Comparison of ENCODE assay signal across 1 cellular context in the genomic region with DNA sequence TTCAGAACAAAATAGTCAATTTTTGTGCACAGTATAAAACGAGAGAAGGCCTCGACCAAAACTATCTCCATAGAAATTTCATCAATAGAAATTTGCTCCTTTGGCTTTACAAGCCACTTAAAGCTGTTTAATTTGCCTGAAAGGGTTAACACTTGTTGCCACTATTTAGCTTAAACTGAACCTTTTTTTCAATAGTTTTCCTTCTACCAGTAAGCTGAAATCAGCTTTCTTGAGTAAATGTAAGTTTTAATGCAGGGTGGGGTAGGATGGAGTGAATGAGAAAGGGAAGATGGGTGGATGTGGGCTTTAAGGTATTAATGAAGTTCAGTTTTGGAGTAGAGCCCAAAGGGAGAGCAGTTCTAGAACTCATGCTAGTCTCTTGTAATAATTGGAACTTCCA.
TF ChIP-seq lines count a peak whose summit lies in the region.

No MANE protein-coding gene starts in this region.

TF ChIP-seq in K562, 482 proteins besides CTCF, POLR2A, EP300 and RAD21:
- TF ChIP-seq NRF1 (conservative IDR thresholded peaks at IDR 0.05 in 1 of 2, IDR thresholded peaks at IDR 0.05 in 1 of 2) (no peak), TCFL5 (CRISPR knock-in tag; conservative IDR thresholded peaks at IDR 0.05) (no peak), HDAC2 (IDR thresholded peaks at IDR 0.05) (no peak), MLLT1 (IDR thresholded peaks at IDR 0.05) (0 out of 4 replicates have a peak, but pooled peaks of 1 of the 2 experiments have one; percentile 6), GTF2A2 (tag; IDR thresholded peaks at IDR 0.05) (peak; percentile 56; the same call in 1 of the 2 replicates), ZNF212 (CRISPR knock-in tag; IDR thresholded peaks at IDR 0.05) (no peak), POLR2H (tag; IDR thresholded peaks at IDR 0.05; ENCODE audit: low read depth) (no peak), ZFX (CRISPR knock-in tag; IDR thresholded peaks at IDR 0.05) (0 out of 2 replicates have a peak, but pooled peaks have one; percentile 5), ARID2 (IDR thresholded peaks at IDR 0.05) (no peak), HDAC3 (IDR thresholded peaks at IDR 0.05; ENCODE audit: borderline replicate concordance, partially characterized antibody) (no peak), XRCC5 (IDR thresholded peaks at IDR 0.05; ENCODE audit: low read depth, low read length) (no peak), ATF1 (CRISPR knock-in tag; IDR thresholded peaks at IDR 0.05) (no peak), ATF1 (tag; IDR thresholded peaks at IDR 0.05) (no peak), WHSC1 (IDR thresholded peaks at IDR 0.05; ENCODE audit: low read length) (no peak), CBX8 (IDR thresholded peaks at IDR 0.05; ENCODE audit: borderline replicate concordance, extremely low read depth, low read depth, low read length, poor library complexity, severe bottlenecking) (no peak), ZNF79 (CRISPR knock-in tag; IDR thresholded peaks at IDR 0.05; ENCODE audit: low read depth) (peak; percentile 81; the same call in 1 of the 2 replicates), SMARCA4 (IDR thresholded peaks at IDR 0.05) (no peak), CHCHD3 (CRISPR knock-in tag; IDR thresholded peaks at IDR 0.05) (no peak), ZNF589 (CRISPR knock-in tag; IDR thresholded peaks at IDR 0.05; ENCODE audit: low read depth) (peak; percentile 74; the same call in 1 of the 2 replicates), VEZF1 (CRISPR knock-in tag; IDR thresholded peaks at IDR 0.05) (no peak), ATF3 (IDR thresholded peaks at IDR 0.05) (no peak), ATF3 (CRISPR knock-in tag; conservative IDR thresholded peaks at IDR 0.05) (no peak), ZNF668 (CRISPR knock-in tag; IDR thresholded peaks at IDR 0.05) (0 out of 2 replicates have a peak, but pooled peaks have one; percentile 38)
- TF ChIP-seq, protein P1, sequence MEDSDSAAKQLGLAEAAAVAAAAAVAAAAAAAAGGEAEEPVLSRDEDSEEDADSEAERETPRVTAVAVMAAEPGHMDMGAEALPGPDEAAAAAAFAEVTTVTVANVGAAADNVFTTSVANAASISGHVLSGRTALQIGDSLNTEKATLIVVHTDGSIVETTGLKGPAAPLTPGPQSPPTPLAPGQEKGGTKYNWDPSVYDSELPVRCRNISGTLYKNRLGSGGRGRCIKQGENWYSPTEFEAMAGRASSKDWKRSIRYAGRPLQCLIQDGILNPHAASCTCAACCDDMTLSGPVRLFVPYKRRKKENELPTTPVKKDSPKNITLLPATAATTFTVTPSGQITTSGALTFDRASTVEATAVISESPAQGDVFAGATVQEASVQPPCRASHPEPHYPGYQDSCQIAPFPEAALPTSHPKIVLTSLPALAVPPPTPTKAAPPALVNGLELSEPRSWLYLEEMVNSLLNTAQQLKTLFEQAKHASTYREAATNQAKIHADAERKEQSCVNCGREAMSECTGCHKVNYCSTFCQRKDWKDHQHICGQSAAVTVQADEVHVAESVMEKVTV (CRISPR knock-in tag; IDR thresholded peaks at IDR 0.05), result 0 out of 2 replicates have a peak, but pooled peaks have one; percentile 9
- TF ChIP-seq, protein P2, sequence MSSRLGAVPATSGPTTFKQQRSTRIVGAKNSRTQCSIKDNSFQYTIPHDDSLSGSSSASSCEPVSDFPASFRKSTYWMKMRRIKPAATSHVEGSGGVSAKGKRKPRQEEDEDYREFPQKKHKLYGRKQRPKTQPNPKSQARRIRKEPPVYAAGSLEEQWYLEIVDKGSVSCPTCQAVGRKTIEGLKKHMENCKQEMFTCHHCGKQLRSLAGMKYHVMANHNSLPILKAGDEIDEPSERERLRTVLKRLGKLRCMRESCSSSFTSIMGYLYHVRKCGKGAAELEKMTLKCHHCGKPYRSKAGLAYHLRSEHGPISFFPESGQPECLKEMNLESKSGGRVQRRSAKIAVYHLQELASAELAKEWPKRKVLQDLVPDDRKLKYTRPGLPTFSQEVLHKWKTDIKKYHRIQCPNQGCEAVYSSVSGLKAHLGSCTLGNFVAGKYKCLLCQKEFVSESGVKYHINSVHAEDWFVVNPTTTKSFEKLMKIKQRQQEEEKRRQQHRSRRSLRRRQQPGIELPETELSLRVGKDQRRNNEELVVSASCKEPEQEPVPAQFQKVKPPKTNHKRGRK (tag; IDR thresholded peaks at IDR 0.05), result no peak
- TF ChIP-seq, protein P3, sequence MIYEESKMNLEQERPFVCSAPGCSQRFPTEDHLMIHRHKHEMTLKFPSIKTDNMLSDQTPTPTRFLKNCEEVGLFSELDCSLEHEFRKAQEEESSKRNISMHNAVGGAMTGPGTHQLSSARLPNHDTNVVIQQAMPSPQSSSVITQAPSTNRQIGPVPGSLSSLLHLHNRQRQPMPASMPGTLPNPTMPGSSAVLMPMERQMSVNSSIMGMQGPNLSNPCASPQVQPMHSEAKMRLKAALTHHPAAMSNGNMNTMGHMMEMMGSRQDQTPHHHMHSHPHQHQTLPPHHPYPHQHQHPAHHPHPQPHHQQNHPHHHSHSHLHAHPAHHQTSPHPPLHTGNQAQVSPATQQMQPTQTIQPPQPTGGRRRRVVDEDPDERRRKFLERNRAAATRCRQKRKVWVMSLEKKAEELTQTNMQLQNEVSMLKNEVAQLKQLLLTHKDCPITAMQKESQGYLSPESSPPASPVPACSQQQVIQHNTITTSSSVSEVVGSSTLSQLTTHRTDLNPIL (CRISPR knock-in tag; IDR thresholded peaks at IDR 0.05), result no peak
- TF ChIP-seq, protein P4, sequence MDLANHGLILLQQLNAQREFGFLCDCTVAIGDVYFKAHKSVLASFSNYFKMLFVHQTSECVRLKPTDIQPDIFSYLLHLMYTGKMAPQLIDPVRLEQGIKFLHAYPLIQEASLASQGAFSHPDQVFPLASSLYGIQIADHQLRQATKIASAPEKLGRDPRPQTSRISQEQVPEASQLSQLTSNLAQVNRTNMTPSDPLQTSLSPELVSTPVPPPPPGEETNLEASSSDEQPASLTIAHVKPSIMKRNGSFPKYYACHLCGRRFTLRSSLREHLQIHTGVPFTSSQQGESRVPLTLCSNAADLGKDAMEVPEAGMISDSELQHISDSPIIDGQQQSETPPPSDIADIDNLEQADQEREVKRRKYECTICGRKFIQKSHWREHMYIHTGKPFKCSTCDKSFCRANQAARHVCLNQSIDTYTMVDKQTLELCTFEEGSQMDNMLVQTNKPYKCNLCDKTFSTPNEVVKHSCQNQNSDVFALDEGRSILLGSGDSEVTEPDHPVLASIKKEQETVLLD (IDR thresholded peaks at IDR 0.05), result no peak
